Comparison of ENCODE assay signal across 1 cellular context in genomic region chr10:118046491-118047362, GRCh38.
TF ChIP-seq lines count a peak whose summit lies in the region.

RAB11FIP2 (minus strand) TSS chr10:118046941; CDS start chr10:118046163, 778 bp downstream.

TF ChIP-seq in HEK293, 187 proteins besides CTCF, POLR2A, EP300 and RAD21 (continued from another document and continues in another):
- TF ChIP-seq ZNF639 (tag by site-specific recombination; IDR thresholded peaks at IDR 0.05): no peak
- TF ChIP-seq ZFHX2 (tag by site-specific recombination; conservative IDR thresholded peaks at IDR 0.05): peak; percentile 63
- peak; percentile 44; the same call in 1 of the 2 replicates for TF ChIP-seq MYNN (tag by site-specific recombination; IDR thresholded peaks at IDR 0.05; ENCODE audit: borderline replicate concordance)
- TF ChIP-seq ZEB2 (tag by site-specific recombination; IDR thresholded peaks at IDR 0.05): 0 out of 2 replicates have a peak, but pooled peaks have one; percentile 52
- TF ChIP-seq ZNF561 (tag by site-specific recombination; IDR thresholded peaks at IDR 0.05; ENCODE audit: borderline replicate concordance): peak; percentile 77
- TF ChIP-seq ZBTB10 (tag by site-specific recombination; IDR thresholded peaks at IDR 0.05): peak; percentile 87
- TF ChIP-seq ZIC2 (tag by site-specific recombination; IDR thresholded peaks at IDR 0.05): peak; percentile 8; the same call in 1 of the 2 replicates
- TF ChIP-seq ZBTB20 (tag by site-specific recombination; IDR thresholded peaks at IDR 0.05): peak; percentile 96
- TF ChIP-seq ZSCAN30 (tag by site-specific recombination; IDR thresholded peaks at IDR 0.05): peak; percentile 81
- no peak; the same call in none of the 2 replicates for TF ChIP-seq KLF8 (tag by site-specific recombination; IDR thresholded peaks at IDR 0.05)
- peak; percentile 83 for TF ChIP-seq ZNF785 (tag by site-specific recombination; IDR thresholded peaks at IDR 0.05)
- TF ChIP-seq IKZF3 (tag by site-specific recombination; IDR thresholded peaks at IDR 0.05): peak; percentile 49; the same call in 1 of the 2 replicates
- peak; percentile 57; the same call in 1 of the 2 replicates for TF ChIP-seq KLF1 (tag by site-specific recombination; IDR thresholded peaks at IDR 0.05)
- TF ChIP-seq KLF9 (tag by site-specific recombination; IDR thresholded peaks at IDR 0.05; ENCODE audit: low read depth): peak; percentile 60; the same call in 1 of the 2 replicates
- peak; percentile 54; the same call in 1 of the 2 replicates for TF ChIP-seq MZF1 (tag by site-specific recombination; IDR thresholded peaks at IDR 0.05; ENCODE audit: borderline replicate concordance)
- TF ChIP-seq ZNF76 (tag by site-specific recombination; IDR thresholded peaks at IDR 0.05; ENCODE audit: borderline replicate concordance, low read depth): peak; percentile 55; the same call in 1 of the 2 replicates
- peak; percentile 26; the same call in 1 of the 2 replicates for TF ChIP-seq ZNF518A (tag by site-specific recombination; conservative IDR thresholded peaks at IDR 0.05; ENCODE audit: low read depth)
- no peak for TF ChIP-seq ZNF132 (tag by site-specific recombination; IDR thresholded peaks at IDR 0.05; ENCODE audit: borderline replicate concordance)
- 0 out of 2 replicates have a peak, but pooled peaks have one; percentile 21 for TF ChIP-seq REST (tag by site-specific recombination; IDR thresholded peaks at IDR 0.05)
- TF ChIP-seq ZNF140 (tag by site-specific recombination; IDR thresholded peaks at IDR 0.05): no peak
- peak; percentile 81; the same call in 1 of the 2 replicates for TF ChIP-seq ZSCAN5A (tag by site-specific recombination; IDR thresholded peaks at IDR 0.05)
- peak; percentile 9; the same call in 1 of the 2 replicates for TF ChIP-seq ZNF501 (tag by site-specific recombination; IDR thresholded peaks at IDR 0.05)
- TF ChIP-seq GLI4 (tag by site-specific recombination; IDR thresholded peaks at IDR 0.05): 0 out of 2 replicates have a peak, but pooled peaks have one; percentile 44
- TF ChIP-seq ZNF335 (tag by site-specific recombination; conservative IDR thresholded peaks at IDR 0.05): peak; percentile 80
- TF ChIP-seq ZNF10 (tag by site-specific recombination; IDR thresholded peaks at IDR 0.05): peak; percentile 90
- TF ChIP-seq ZXDB (tag by site-specific recombination; IDR thresholded peaks at IDR 0.05): no peak; the same call in none of the 2 replicates
- peak; percentile 80 for TF ChIP-seq ZNF513 (tag by site-specific recombination; IDR thresholded peaks at IDR 0.05)
- TF ChIP-seq FEZF1 (tag by site-specific recombination; IDR thresholded peaks at IDR 0.05): no peak
- TF ChIP-seq GLIS1 (tag by site-specific recombination; IDR thresholded peaks at IDR 0.05): 0 out of 2 replicates have a peak, but pooled peaks have one; percentile 28
- 0 out of 2 replicates have a peak, but pooled peaks have one; percentile 57 for TF ChIP-seq ZSCAN16 (tag by site-specific recombination; IDR thresholded peaks at IDR 0.05)
- no peak for TF ChIP-seq ZNF473 (tag by site-specific recombination; IDR thresholded peaks at IDR 0.05)
- TF ChIP-seq ZNF660 (tag by site-specific recombination; IDR thresholded peaks at IDR 0.05): peak; percentile 40; the same call in 1 of the 2 replicates
- no peak for TF ChIP-seq ZNF530 (tag by site-specific recombination; IDR thresholded peaks at IDR 0.05; ENCODE audit: low read depth)
- peak; percentile 55; the same call in 1 of the 2 replicates for TF ChIP-seq ZNF394 (tag by site-specific recombination; IDR thresholded peaks at IDR 0.05; ENCODE audit: borderline replicate concordance)
- peak; percentile 72 for TF ChIP-seq WT1 (tag by site-specific recombination; IDR thresholded peaks at IDR 0.05)
- 0 out of 2 replicates have a peak, but pooled peaks have one; percentile 55 for TF ChIP-seq ZNF610 (tag by site-specific recombination; IDR thresholded peaks at IDR 0.05; ENCODE audit: borderline replicate concordance)
- peak; percentile 99 for TF ChIP-seq ZNF398 (tag by site-specific recombination; IDR thresholded peaks at IDR 0.05)
- no peak for TF ChIP-seq ZFP41 (tag by site-specific recombination; IDR thresholded peaks at IDR 0.05; ENCODE audit: borderline replicate concordance)
- peak; percentile 91 for TF ChIP-seq YY1 (tag by site-specific recombination; IDR thresholded peaks at IDR 0.05)
- peak; percentile 91; the same call in 1 of the 2 replicates for TF ChIP-seq ZBTB7A (tag by site-specific recombination; IDR thresholded peaks at IDR 0.05; ENCODE audit: low read depth)
- TF ChIP-seq ZNF692 (tag by site-specific recombination; IDR thresholded peaks at IDR 0.05): peak; percentile 68; the same call in 1 of the 2 replicates
